In genomic region chr15:74780523-74780982, GRCh38 we compare ENCODE assay signal across 11 cellular contexts. TPM values are rescaled to one million over a fixed set of nuclear protein-coding genes. Genes with fewer than 3 reads are reported as not detected.
DNase-seq lines count a peak whose midpoint lies in the region; ATAC-seq and TF ChIP-seq lines count a peak whose summit lies in the region.
"Had no signal": no experiment of that assay in that cellular context is flagged by ENCODE, and none has a peak within 500 bp of the region (broad histone marks: within the 10 kb centered on the region; RNA-seq: fewer than 3 reads in every experiment).

No MANE protein-coding gene starts in this region.

- no peak overlapping the region for H3K56ac ChIP-seq in H9 (ENCODE audit: insufficient read length, low read depth, low read length)

- no peak overlapping the region for H2BK15ac ChIP-seq in H9 (ENCODE audit: low read depth, low read length)

- H3K27me3 Mint-ChIP-seq in CD14-positive monocyte (ENCODE audit: low read depth in 3 of 3): peaks cover 0 to 3% (median 0%) of the 10 kb centered on the region in 3 donors
- H3K27me3 Mint-ChIP-seq in H9 (ENCODE audit: low read depth): peaks cover 36% of the 10 kb centered on the region
- no peaks in the 10 kb centered on the region for H3K27me3 Mint-ChIP-seq in activated naive CD8-positive, alpha-beta T cell treated with anti-CD3 and anti-CD28 coated beads for 36 hours

- H3K14ac ChIP-seq in H9 (ENCODE audit: insufficient read depth, low read length): no peak overlapping the region

- H3K27ac Mint-ChIP-seq in CD14-positive monocyte: peak overlapping the region; percentile 97 to 99 (median 98)
- no peak overlapping the region for H3K27ac Mint-ChIP-seq in H9
- peak overlapping the region; percentile 96 for H3K27ac Mint-ChIP-seq in activated naive CD8-positive, alpha-beta T cell treated with anti-CD3 and anti-CD28 coated beads for 36 hours

- no peak overlapping the region for H3K4me2 ChIP-seq in H9 (ENCODE audit: insufficient read depth, insufficient read length, low read length)

- no peak overlapping the region for H3T11ph ChIP-seq in H9 (ENCODE audit: low read length)

- intact Hi-C loops in CD14-positive monocyte (cut with micrococcal nuclease): no loop called here

- TF ChIP-seq CTCF in CD14-positive monocyte (IDR thresholded peaks at IDR 0.05) (no peak), H9 (conservative IDR thresholded peaks at IDR 0.05) (no peak)

- H3K36me3 Mint-ChIP-seq in CD14-positive monocyte (peaks cover 16 to 21% of the 10 kb centered on the region in 2 donors), H9 (ENCODE audit: insufficient read depth in 1 of 3, low read depth in 3 of 3) (peaks cover 0 to 5% (median 4%) of the 10 kb centered on the region in 3 experiments; a peak in 3 of 7 replicates)
- peaks cover 49% of the 10 kb centered on the region for H3K36me3 Mint-ChIP-seq in activated naive CD8-positive, alpha-beta T cell treated with anti-CD3 and anti-CD28 coated beads for 36 hours

- H3K4me3 Mint-ChIP-seq in CD14-positive monocyte (peak overlapping the region; percentile 84 to 86), H9 (peak overlapping the region; percentile 70 to 85)
- H3K4me3 Mint-ChIP-seq in activated naive CD8-positive, alpha-beta T cell treated with anti-CD3 and anti-CD28 coated beads for 36 hours: peak overlapping the region; percentile 88

- H3K4me1 Mint-ChIP-seq in CD14-positive monocyte (peaks cover 81% of the 10 kb centered on the region), H9 (peaks cover 35 to 50% of the 10 kb centered on the region in 2 experiments)
- peaks cover 59% of the 10 kb centered on the region for H3K4me1 Mint-ChIP-seq in activated naive CD8-positive, alpha-beta T cell treated with anti-CD3 and anti-CD28 coated beads for 36 hours

- no peaks in the 10 kb centered on the region for H4K20me1 ChIP-seq in H9 (ENCODE audit: control insufficient read depth, insufficient read depth, insufficient read length)

- no peak overlapping the region for H3K27ac ChIP-seq in H9 (ENCODE audit: insufficient read length, low read depth, low read length)
- peak overlapping the region; percentile 56 for H3K27ac ChIP-seq in muscle layer of duodenum (ENCODE audit: low read length)

- no peak overlapping the region for H3K9ac ChIP-seq in H9 (ENCODE audit: extremely low read depth, insufficient read length, low read length)

- no peaks in the 10 kb centered on the region for H3K9me3 ChIP-seq in H9 (ENCODE audit: control insufficient read depth, low read depth, low read length)
- H3K9me3 ChIP-seq in muscle layer of duodenum (ENCODE audit: control insufficient read depth in 1 of 2, low read length in 2 of 2): no peaks in the 10 kb centered on the region

- peaks cover 4% of the 10 kb centered on the region; the same call in 1 of the 2 replicates for H3K27me3 ChIP-seq in H9 (ENCODE audit: insufficient read depth, low read length)
- H3K27me3 ChIP-seq in muscle layer of duodenum (ENCODE audit: low read depth, low read length): no peaks in the 10 kb centered on the region

- H2BK120ac ChIP-seq in H9 (ENCODE audit: low read depth, low read length, poor library complexity, severe bottlenecking): no peak overlapping the region

- H3K4me3 ChIP-seq in muscle layer of duodenum (ENCODE audit: low read depth in 1 of 2, low read length in 2 of 2): peak overlapping the region in 1 of 2 donors; percentile 66

- no peak overlapping the region for H3K23ac ChIP-seq in H9 (ENCODE audit: insufficient read length, low read depth, low read length)

- no peaks in the 10 kb centered on the region for H3K79me1 ChIP-seq in H9 (ENCODE audit: insufficient read depth, low read depth, low read length, poor library complexity, severe bottlenecking)

- H4K5ac ChIP-seq in H9 (ENCODE audit: insufficient read length, low read depth, low read length): no peak overlapping the region

- H3K79me2 ChIP-seq in H9 (ENCODE audit: insufficient read depth, low read length): no peaks in the 10 kb centered on the region

- WGBS in H9 (ENCODE audit: extremely low coverage, insufficient read length, low lambda C conversion rate): no CpG with 5 or more reads among the region's 9 CpGs

- H3K18ac ChIP-seq in H9 (ENCODE audit: insufficient read length, low read depth, low read length): no peak overlapping the region

- no peak overlapping the region for H2BK5ac ChIP-seq in H9 (ENCODE audit: insufficient read length, low read length)

- no peak overlapping the region for H2AFZ ChIP-seq in H9 (ENCODE audit: low read length)

- H3K4me1 ChIP-seq in H9 (ENCODE audit: insufficient read depth, low read length) (no peaks in the 10 kb centered on the region), muscle layer of duodenum (ENCODE audit: control insufficient read depth in 1 of 2, insufficient read depth in 2 of 2, low read length in 2 of 2) (peaks cover 36 to 48% of the 10 kb centered on the region in 2 donors)

- ATAC-seq in HG02938 (IDR thresholded peaks at IDR 0.05; ENCODE audit: unreplicated experiment): no peak

- DNase-seq in CD14-positive monocyte (ENCODE audit: low spot score) (no peak), H9 (no peak), DMS 273 treated with DMSO at 0.1 percent for 48 hours (lab: John Stamatoyannopoulos, UW) (no peak), GM19240 (ENCODE audit: insufficient read length, low spot score) (no peak)
- DNase-seq in activated naive CD8-positive, alpha-beta T cell treated with anti-CD3 and anti-CD28 coated beads for 36 hours: no peak
- DNase-seq in effector CD8-positive, alpha-beta T cell (lab: John Stamatoyannopoulos, UW): no peak
- DNase-seq: hypothalamus, NCI-H1048 had no signal

- no peak overlapping the region for H2AK5ac ChIP-seq in H9 (ENCODE audit: insufficient read length, low read length)

- H3K23me2 ChIP-seq in H9 (ENCODE audit: insufficient read length, low read depth, low read length, poor library complexity, severe bottlenecking): peaks cover 11% of the 10 kb centered on the region

- H3K9me3 Mint-ChIP-seq in CD14-positive monocyte (peaks cover 0 to 3% (median 0%) of the 10 kb centered on the region in 7 donors), H9 (no peaks in the 10 kb centered on the region)
- peaks cover 1% of the 10 kb centered on the region for H3K9me3 Mint-ChIP-seq in activated naive CD8-positive, alpha-beta T cell treated with anti-CD3 and anti-CD28 coated beads for 36 hours

- no peak overlapping the region for H3K4ac ChIP-seq in H9 (ENCODE audit: low read depth, low read length)

- no peak overlapping the region for H2BK20ac ChIP-seq in H9 (ENCODE audit: low read depth, low read length, poor library complexity, severe bottlenecking)

- no peaks in the 10 kb centered on the region for H3K36me3 ChIP-seq in muscle layer of duodenum (ENCODE audit: control insufficient read depth in 1 of 2, insufficient read depth in 2 of 2, low read length in 2 of 2)

- no peak overlapping the region for H4K91ac ChIP-seq in H9 (ENCODE audit: insufficient read length, low read depth, low read length)

- no peak overlapping the region for H4K8ac ChIP-seq in H9 (replicated peaks; ENCODE audit: insufficient read length, low read depth, low read length)

- H2BK12ac ChIP-seq in H9 (ENCODE audit: insufficient read length, low read depth, low read length): no peak overlapping the region

RNA-seq across cellular contexts. Expression of gene CSK, which starts 1.3 kb away (rescaled TPM):
- polyA plus RNA-seq in CD14-positive monocyte: 100 to 1,000 TPM in 1 of 2 donors, 10 to 100 TPM in 1; 79.0 to 106 TPM
- total RNA-seq in H9 (2021): 49.2 and 49.3 TPM in 2 replicates
- total RNA-seq in activated naive CD8-positive, alpha-beta T cell treated with anti-CD3 and anti-CD28 coated beads for 36 hours: 100 to 1,000 TPM; 308 to 310 TPM

RNA-seq across cellular contexts. Expression of gene CYP1A2, which starts 31.9 kb away (rescaled TPM):
- polyA plus RNA-seq in CD14-positive monocyte: not detected
- total RNA-seq in H9 (2021): not detected in 2 replicates
- total RNA-seq in activated naive CD8-positive, alpha-beta T cell treated with anti-CD3 and anti-CD28 coated beads for 36 hours: not detected
- total RNA-seq: posterior vena cava had no signal

RNA-seq across cellular contexts. Expression of gene LMAN1L, which starts 32.1 kb away (rescaled TPM):
- not detected for polyA plus RNA-seq in CD14-positive monocyte
- not detected in 2 replicates for total RNA-seq in H9 (2021)
- under 1 TPM; 0.14 to 0.33 TPM for total RNA-seq in activated naive CD8-positive, alpha-beta T cell treated with anti-CD3 and anti-CD28 coated beads for 36 hours
- total RNA-seq: posterior vena cava had no signal

RNA-seq across cellular contexts. Expression of gene CPLX3, which starts 45.9 kb away (rescaled TPM):
- not detected for polyA plus RNA-seq in CD14-positive monocyte
- total RNA-seq in H9 (2021): not detected in 2 replicates
- total RNA-seq in activated naive CD8-positive, alpha-beta T cell treated with anti-CD3 and anti-CD28 coated beads for 36 hours: under 1 TPM in 1 of 2 experiments, not detected in 1; 0.19 TPM
- total RNA-seq: posterior vena cava had no signal

RNA-seq across cellular contexts. Expression of gene CYP1A1, which starts 55.2 kb away (rescaled TPM):
- not detected for polyA plus RNA-seq in CD14-positive monocyte
- total RNA-seq in H9 (2021): 0.33 TPM in 1 of 2 replicates, not detected in the other
- total RNA-seq in activated naive CD8-positive, alpha-beta T cell treated with anti-CD3 and anti-CD28 coated beads for 36 hours: 1 to 10 TPM; 4.7 to 4.9 TPM

Comparison
In these comparisons a context has a peak if more than half of its experiments do, and no peak if none do; other contexts are left out.
1. H3K27ac Mint-ChIP-seq: peak in CD14-positive monocyte (7 of 7) and activated naive CD8-positive, alpha-beta T cell treated with anti-CD3 and anti-CD28 coated beads for 36 hours (single experiment); none in H9 (0 of 3).
2. Peak in every context shown above with its lines, with median percentiles within 50 percentile points of each other: H3K4me3 Mint-ChIP-seq.